In the genomic region with DNA sequence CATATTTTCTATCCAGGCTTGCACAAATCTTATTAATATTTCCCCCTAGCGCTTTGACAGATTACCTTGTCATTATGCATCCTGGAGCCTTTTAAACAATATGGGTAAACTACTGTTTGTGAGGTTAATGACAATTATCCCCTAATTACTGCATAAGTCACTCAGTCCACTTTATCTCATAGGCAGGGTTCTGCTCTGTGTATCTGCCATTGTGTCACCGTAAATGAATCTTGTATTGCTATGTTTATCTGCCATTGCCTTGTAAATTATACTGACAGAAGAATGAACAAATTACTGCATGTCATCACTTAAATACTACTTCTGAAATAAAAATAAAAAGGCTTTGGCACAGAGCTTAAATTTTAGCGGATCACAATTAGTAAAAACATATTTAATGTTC, we compare ENCODE assay signal across 19 cellular contexts.
"Had no signal": no experiment of that assay in that cellular context is flagged by ENCODE, and none has a peak within 500 bp of the region (broad histone marks: within the 10 kb centered on the region; RNA-seq: fewer than 3 reads in every experiment).

No MANE protein-coding gene starts in this region.

- DNase-seq: activated CD4-positive, alpha-beta T cell treated with anti-CD3 and anti-CD28 coated beads for 1 hour; activated T-cell treated with anti-CD3 and anti-CD28 coated beads, Interleukin-2, amount 50 U/mL, for 1 hour; brain microvascular endothelial cell; caudate nucleus; effector CD4-positive, alpha-beta T cell; erythroblast; foreskin fibroblast; heart right ventricle; kidney; left lung; naive thymus-derived CD4-positive, alpha-beta T cell; occipital lobe; sigmoid colon; stimulated activated CD4-positive, alpha-beta T cell treated with anti-CD3 and anti-CD28 coated beads, Interleukin-4, amount 100 ng/mL, for 1 hour; stimulated activated naive CD4-positive, alpha-beta T cell; testis; trophoblast cell had no signal

- ATAC-seq: activated naive CD4-positive, alpha-beta T cell treated with anti-CD3 and anti-CD28 coated beads, Interleukin-2, amount 50 U/mL, for 72 hours; activated T-helper 17 cell treated with anti-CD3 and anti-CD28 coated beads, Interleukin-2, amount 50 U/mL, for 72 hours; left lung; naive thymus-derived CD4-positive, alpha-beta T cell had no signal
